ENCODE assay signal across 9 cellular contexts in the genomic region with DNA sequence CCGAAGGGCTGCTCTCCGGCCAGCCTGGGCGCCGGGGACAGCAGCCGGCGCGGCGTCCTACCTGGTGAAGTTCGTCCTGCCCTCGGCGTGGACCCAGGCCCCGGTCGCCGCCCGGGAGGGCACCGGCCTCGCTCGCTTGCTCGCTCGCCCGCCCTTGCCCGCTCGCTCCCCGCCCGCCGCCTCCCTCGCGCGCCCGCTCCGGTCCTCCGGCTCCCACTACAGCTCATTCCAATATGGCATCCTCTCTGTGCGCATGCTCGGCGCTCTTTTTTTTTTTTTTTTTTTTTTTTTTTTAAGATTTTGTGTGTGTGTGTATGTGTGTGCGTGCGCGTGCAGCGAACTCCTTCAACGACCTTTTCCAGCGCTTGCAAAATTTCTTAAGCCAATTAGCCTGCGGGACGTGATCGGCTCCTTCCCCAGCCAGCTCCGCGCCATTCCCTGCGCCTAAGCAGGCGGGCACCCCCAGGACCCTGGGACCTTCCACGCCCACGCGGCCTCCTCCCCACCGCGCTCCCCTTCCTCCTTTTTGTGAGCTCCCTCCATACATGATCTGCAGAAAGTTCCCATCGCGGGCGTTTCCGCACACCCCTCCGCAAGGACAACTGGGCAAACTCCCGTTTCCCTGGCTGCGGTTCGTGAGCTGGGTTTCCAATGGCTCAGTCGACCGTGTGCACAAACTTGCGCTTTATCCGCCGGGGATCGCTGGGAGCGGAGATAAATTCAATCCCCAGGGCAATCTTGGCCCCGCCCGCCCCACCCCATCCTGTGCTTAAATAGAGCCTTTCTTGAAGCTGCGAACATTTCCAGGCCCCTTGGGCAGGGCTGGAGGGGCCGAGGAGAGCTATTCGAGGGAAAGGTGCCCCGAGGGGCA. TPM values are rescaled to one million over a fixed set of nuclear protein-coding genes. Genes with fewer than 3 reads are reported as not detected.
DNase-seq lines count a peak whose midpoint lies in the region; ATAC-seq, FAIRE-seq and TF ChIP-seq lines count a peak whose summit lies in the region.
"Had no signal": no experiment of that assay in that cellular context is flagged by ENCODE, and none has a peak within 500 bp of the region (broad histone marks: within the 10 kb centered on the region; RNA-seq: fewer than 3 reads in every experiment).

Gene SFMBT2, minus strand, starts transcription at position 235 of the 871 bp plus-strand sequence. CDS start 29,136 bp downstream, outside the sequence.

- peaks cover 53% of the 10 kb centered on the region for H3K79me2 ChIP-seq in MM.1S (ENCODE audit: low read length)

- DNase-seq in EH (ENCODE audit: low read depth) (peak; percentile 50), MM.1S (peak; percentile 79), chondrocyte (ENCODE audit: low spot score) (no peak), kidney (peak; percentile 87), RCC 7860 (ENCODE audit: low spot score) (no peak)
- DNase-seq in stimulated activated CD4-positive, alpha-beta T cell treated with anti-CD3 and anti-CD28 coated beads, Interleukin-12 subunit alpha, Interleukin-12 subunit beta, amount 100 ng/mL, for 4 hours: peak; percentile 57

- peaks cover 23% of the 10 kb centered on the region for H3K27me3 Mint-ChIP-seq in chondrocyte (ENCODE audit: low read depth)

- 0 out of 2 replicates have a peak, but pooled peaks cover 6% of the 10 kb centered on the region for H3K4me1 ChIP-seq in MM.1S (ENCODE audit: low read length)
- H3K4me1 ChIP-seq in kidney (ENCODE audit: control insufficient read depth in 1 of 2, insufficient read depth in 1 of 2, low read depth in 1 of 2, low read length in 2 of 2): peaks cover 0 to 22% of the 10 kb centered on the region in 2 donors

- no peaks in the 10 kb centered on the region for H3K9me3 Mint-ChIP-seq in chondrocyte (ENCODE audit: low read depth)

- peak within 1 kb of the TSS; percentile 96 for H3K4me2 ChIP-seq in MM.1S (ENCODE audit: low read depth, low read length)

- peaks cover 28% of the 10 kb centered on the region for H3K4me1 Mint-ChIP-seq in chondrocyte (ENCODE audit: low read depth)

- H3K27ac Mint-ChIP-seq in chondrocyte (ENCODE audit: unreplicated experiment): no peak within 1 kb of the TSS

- H3K9me3 ChIP-seq in MM.1S (replicated peaks; ENCODE audit: insufficient read depth, low read length): no peaks in the 10 kb centered on the region
- no peaks in the 10 kb centered on the region for H3K9me3 ChIP-seq in kidney (ENCODE audit: control insufficient read depth in 1 of 2, low read length in 2 of 2)

- H3K36me3 Mint-ChIP-seq in chondrocyte (ENCODE audit: low read depth): no peaks in the 10 kb centered on the region

- H3K9me2 ChIP-seq in MM.1S (replicated peaks; ENCODE audit: insufficient read depth, low read length): no peaks in the 10 kb centered on the region

- H3K9ac ChIP-seq in MM.1S (ENCODE audit: low read length) (peak within 1 kb of the TSS; percentile 83), kidney (ENCODE audit: low read length in 2 of 2) (peak within 1 kb of the TSS; percentile 67 to 73)

- TF ChIP-seq CTCF in MM.1S (IDR thresholded peaks at IDR 0.05; ENCODE audit: low read length): no peak
- peak; percentile 43 for TF ChIP-seq CTCF in chondrocyte (IDR thresholded peaks at IDR 0.05)
- peak; percentile 9 for TF ChIP-seq CTCF in kidney (IDR thresholded peaks at IDR 0.05; ENCODE audit: borderline replicate concordance, extremely low read depth, insufficient read depth)

- H3K27ac ChIP-seq in MM.1S (ENCODE audit: low read length) (peak within 1 kb of the TSS; percentile 73), kidney (ENCODE audit: low read depth in 2 of 2, low read length in 2 of 2) (peak within 1 kb of the TSS; percentile 51 to 65)

- H3K27me3 ChIP-seq in MM.1S (replicated peaks; ENCODE audit: insufficient read depth, low read length): no peaks in the 10 kb centered on the region

- FAIRE-seq in kidney (lab: Jason Lieb, UNC) (no peak), RCC 7860 (lab: Jason Lieb, UNC) (no peak)
- FAIRE-seq: endometrium had no signal

- peaks cover 13% of the 10 kb centered on the region for H3F3A ChIP-seq in MM.1S (ENCODE audit: insufficient read depth, low read length)

- intact Hi-C loops in kidney (cut with DNase I): loop anchor here (10.0 kb wide), 1 partner anchor 736 kb away; no protein-coding TSS in a partner anchor

- H2AFZ ChIP-seq in MM.1S (ENCODE audit: low read length): peak within 1 kb of the TSS; percentile 100

- H4K20me1 ChIP-seq in MM.1S (ENCODE audit: insufficient read depth, low read length): peaks cover 14% of the 10 kb centered on the region; the same call in 1 of the 2 replicates

- peak; percentile 38 for ATAC-seq in GM21717 (IDR thresholded peaks at IDR 0.05; ENCODE audit: unreplicated experiment)
- ATAC-seq in activated CD4-positive, CD25-positive, alpha-beta regulatory T cell treated with anti-CD3 and anti-CD28 coated beads, Interleukin-2, amount 50 U/mL, for 24 hours: peak; percentile 50 to 53

- H3K36me3 ChIP-seq in MM.1S (replicated peaks; ENCODE audit: insufficient read depth, low read length) (no peaks in the 10 kb centered on the region), kidney (ENCODE audit: control insufficient read depth in 1 of 2, insufficient read depth in 2 of 2, low read length in 2 of 2) (no peaks in the 10 kb centered on the region)

- peak within 1 kb of the TSS; percentile 87 for H3K4me3 Mint-ChIP-seq in chondrocyte (ENCODE audit: unreplicated experiment)

- peak within 1 kb of the TSS; percentile 85 for H3K4me3 ChIP-seq in MM.1S (ENCODE audit: low read length)
- peak within 1 kb of the TSS; percentile 76 to 88 for H3K4me3 ChIP-seq in kidney (ENCODE audit: low read length in 2 of 2)

RNA-seq across cellular contexts. Expression of gene SFMBT2, which starts in this region (rescaled TPM):
- 1.8 to 2.0 TPM (median 1.9 TPM) in 3 replicates for total RNA-seq in chondrocyte
- 15.3 TPM for total RNA-seq in kidney
- 1.2 TPM for polyA plus RNA-seq in kidney (ENCODE audit: insufficient read depth, low read depth, low replicate concordance)

Comparison
In these comparisons a context has a peak if more than half of its experiments do, and no peak if none do; other contexts are left out.
1. DNase-seq: peak in EH (single experiment), MM.1S (single experiment), kidney (single experiment) and stimulated activated CD4-positive, alpha-beta T cell treated with anti-CD3 and anti-CD28 coated beads, Interleukin-12 subunit alpha, Interleukin-12 subunit beta, amount 100 ng/mL, for 4 hours (single experiment); none in chondrocyte (single experiment) and RCC 7860 (single experiment).